Comparison of ENCODE assay signal across 9 cellular contexts in genomic region chr16:75265911-75266701, GRCh38. TPM values are rescaled to one million over a fixed set of nuclear protein-coding genes. Genes with fewer than 3 reads are reported as not detected.
DNase-seq lines count a peak whose midpoint lies in the region; ATAC-seq, FAIRE-seq and TF ChIP-seq lines count a peak whose summit lies in the region.
"Had no signal": no experiment of that assay in that cellular context is flagged by ENCODE, and none has a peak within 500 bp of the region (broad histone marks: within the 10 kb centered on the region; RNA-seq: fewer than 3 reads in every experiment).

No MANE protein-coding gene starts in this region.

- H3K27ac ChIP-seq in sigmoid colon, result peak overlapping the region; percentile 90 to 97 (median 95)

- no peak for TF ChIP-seq CTCF in BE2C (IDR thresholded peaks at IDR 0.05; ENCODE audit: low read depth, low read length)
- no peak for TF ChIP-seq CTCF in brain (conservative IDR thresholded peaks at IDR 0.05)
- no peak for TF ChIP-seq CTCF in sigmoid colon (IDR thresholded peaks at IDR 0.05)

- DNase-seq in BE2C (peak; percentile 80), GM18507 (ENCODE audit: extremely low spot score, insufficient read length, low read depth) (peak; percentile 91), NCI-H2227 treated with DMSO at 0.1 percent for 48 hours (lab: John Stamatoyannopoulos, UW) (peak; percentile 20), sigmoid colon (peak; percentile 90), SKM-1 (lab: John Stamatoyannopoulos, UW; ENCODE audit: unreplicated experiment) (no peak)

- TF ChIP-seq POLR2A in sigmoid colon (IDR thresholded peaks at IDR 0.05), result no peak

- H3K36me3 Mint-ChIP-seq in brain, result no peaks in the 10 kb centered on the region

- intact Hi-C loops in sigmoid colon (cut with DNase I), result loop anchor here (1.0 to 2.0 kb wide), 2 partner anchors 15 to 28 kb away; partner anchors contain the start of gene BCAR1

- H3K4me3 ChIP-seq in BE2C (ENCODE audit: low read depth, low read length) (peak overlapping the region; percentile 95), iPS-18c (ENCODE audit: insufficient read depth, low read depth, low read length) (peak overlapping the region; percentile 92), sigmoid colon (peak overlapping the region; percentile 72 to 99 (median 86))

- WGBS in sigmoid colon, 2 donors, result 11% methylated on average over 62 of the region's 62 CpGs

- ATAC-seq in HG02798 (IDR thresholded peaks at IDR 0.05; ENCODE audit: poor library complexity, unreplicated experiment), result peak; percentile 83

- H3K9me3 Mint-ChIP-seq in brain, result no peaks in the 10 kb centered on the region

- H3K27me3 ChIP-seq in BE2C (no peaks in the 10 kb centered on the region), sigmoid colon (no peaks in the 10 kb centered on the region)

- H3K27ac Mint-ChIP-seq in brain, result peak overlapping the region; percentile 96 to 98 (median 98)

- H3K27me3 Mint-ChIP-seq in brain, result no peaks in the 10 kb centered on the region

- H3K36me3 ChIP-seq in BE2C (no peaks in the 10 kb centered on the region), sigmoid colon (no peaks in the 10 kb centered on the region)

- peaks cover 23% of the 10 kb centered on the region for H3K4me1 ChIP-seq in BE2C
- H3K4me1 ChIP-seq in sigmoid colon, result peaks cover 0 to 60% (median 52%) of the 10 kb centered on the region in 4 donors

- H3K4me1 Mint-ChIP-seq in brain, result peaks cover 45% of the 10 kb centered on the region

- H3K4me3 Mint-ChIP-seq in brain, result peak overlapping the region; percentile 88 to 94 (median 90)

- H3K9me3 ChIP-seq in BE2C, result no peaks in the 10 kb centered on the region
- H3K9me3 ChIP-seq in iPS-18c (ENCODE audit: control insufficient read depth, insufficient read depth, low read length), result no peaks in the 10 kb centered on the region
- H3K9me3 ChIP-seq in sigmoid colon, result no peaks in the 10 kb centered on the region

- peak; percentile 45 for FAIRE-seq in GM18507 (lab: Jason Lieb, UNC)
- FAIRE-seq: TTC549 had no signal

- TF ChIP-seq EP300 in sigmoid colon (IDR thresholded peaks at IDR 0.05), result no peak

RNA-seq across cellular contexts. Expression of gene BCAR1, which starts 14.7 kb away (rescaled TPM):
- 72.3 TPM for polyA plus RNA-seq in BE2C (2012; ENCODE audit: insufficient read depth, insufficient read length, low read depth)
- polyA plus RNA-seq in brain (ENCODE audit: insufficient read depth, low read depth, low replicate concordance) (76.8 TPM), sigmoid colon (10 to 100 TPM; 45.0 to 82.3 (median 72.6) TPM)
- 10 to 100 TPM; 21.7 to 42.9 (median 32.4) TPM for total RNA-seq in sigmoid colon

RNA-seq across cellular contexts. Expression of gene CTRB1, which starts 47.3 kb away (rescaled TPM):
- 2.5 TPM for polyA plus RNA-seq in BE2C (2012; ENCODE audit: insufficient read depth, insufficient read length, low read depth)
- polyA plus RNA-seq in brain (ENCODE audit: insufficient read depth, low read depth, low replicate concordance) (not detected), sigmoid colon (10 to 100 TPM in 1 of 3 donors, under 1 TPM in 1, not detected in 1; 0.48 to 16.8 TPM)
- total RNA-seq in sigmoid colon, result not detected

RNA-seq across cellular contexts. Expression of gene CTRB2, which starts 59.1 kb away (rescaled TPM):
- polyA plus RNA-seq in BE2C (2012; ENCODE audit: insufficient read depth, insufficient read length, low read depth), result 0.90 TPM
- polyA plus RNA-seq in brain (ENCODE audit: insufficient read depth, low read depth, low replicate concordance) (not detected), sigmoid colon (10 to 100 TPM in 1 of 3 donors, under 1 TPM in 1, not detected in 1; 0.42 to 17.4 TPM)
- total RNA-seq in sigmoid colon, result not detected
